ENCODE assay signal across 19 cellular contexts in genomic region chr15:62447742-62448141, GRCh38. TPM values are rescaled to one million over a fixed set of nuclear protein-coding genes. Genes with fewer than 3 reads are reported as not detected.
A peak's percentile ranks its signal among the peaks of the same experiment; 100 is the strongest.
DNase-seq lines count a peak whose midpoint lies in the region; ATAC-seq, FAIRE-seq and TF ChIP-seq lines count a peak whose summit lies in the region.
"Had no signal": no experiment of that assay in that cellular context is flagged by ENCODE, and none has a peak within 500 bp of the region (broad histone marks: within the 10 kb centered on the region; RNA-seq: fewer than 3 reads in every experiment).

No MANE protein-coding gene starts in this region.

- TF ChIP-seq CTCF in H1 (IDR thresholded peaks at IDR 0.05; ENCODE audit: control extremely low read depth in 1 of 3, insufficient read depth in 1 of 3, low read depth in 1 of 3, low read length in 3 of 3) (no peak), left ventricle myocardium inferior (IDR thresholded peaks at IDR 0.05; ENCODE audit: borderline replicate concordance) (no peak), upper lobe of right lung (IDR thresholded peaks at IDR 0.05) (no peak)

- no peak overlapping the region for H3K56ac ChIP-seq in H1 (replicated peaks; ENCODE audit: insufficient read length, low read depth, low read length)

- no peak overlapping the region for H3K18ac ChIP-seq in H1 (ENCODE audit: extremely low read depth, low read length)
- no peak overlapping the region for H3K18ac ChIP-seq in mesenchymal stem cell (ENCODE audit: low read depth in 1 of 2, low read length in 2 of 2)

- no peak overlapping the region; the same call in 1 of the 2 replicates for H4K8ac ChIP-seq in H1 (ENCODE audit: extremely low read depth, insufficient read depth, low read length)
- no peak overlapping the region for H4K8ac ChIP-seq in mesenchymal stem cell (ENCODE audit: low read length)

- intact Hi-C loops in left ventricle myocardium inferior (cut with micrococcal nuclease): no loop called here
- intact Hi-C loops in upper lobe of right lung (cut with DNase I): no loop called here

- H3K23ac ChIP-seq in H1 (ENCODE audit: insufficient read length) (no peak overlapping the region), mesenchymal stem cell (ENCODE audit: low read length in 2 of 2) (no peak overlapping the region)

- ATAC-seq in upper lobe of right lung (peak; percentile 38), HG03025 (IDR thresholded peaks at IDR 0.05; ENCODE audit: low FRiP score, unreplicated experiment) (no peak), HG03280 (IDR thresholded peaks at IDR 0.05; ENCODE audit: unreplicated experiment) (no peak)

- no peak overlapping the region; the same call in 1 of the 2 replicates for H2AK5ac ChIP-seq in H1 (ENCODE audit: low read depth, low read length)
- no peak overlapping the region for H2AK5ac ChIP-seq in mesenchymal stem cell (ENCODE audit: low read length, severe bottlenecking)

- H3K79me2 ChIP-seq in H1 (ENCODE audit: control insufficient read depth in 1 of 2, insufficient read depth in 2 of 2, low read length in 2 of 2): no peaks in the 10 kb centered on the region

- H3K27ac ChIP-seq in H1 (ENCODE audit: low read depth, low read length): no peak overlapping the region
- peak overlapping the region; percentile 52 for H3K27ac ChIP-seq in left ventricle myocardium inferior (replicated peaks)
- H3K27ac ChIP-seq in mesenchymal stem cell (ENCODE audit: low read length, poor library complexity, severe bottlenecking): no peak overlapping the region
- no peak overlapping the region for H3K27ac ChIP-seq in upper lobe of right lung
- H3K27ac ChIP-seq: PC-9, SK-N-MC had no signal

- TF ChIP-seq POLR2A in H1 (IDR thresholded peaks at IDR 0.05; ENCODE audit: control extremely low read depth in 1 of 2, low read depth in 2 of 2, low read length in 2 of 2): no peak

- H4K91ac ChIP-seq in H1 (replicated peaks; ENCODE audit: insufficient read length, low read length): no peak overlapping the region
- no peak overlapping the region for H4K91ac ChIP-seq in mesenchymal stem cell (ENCODE audit: low read length)

- CTCF ChIA-PET in H1 (lab: Charles Lee; ENCODE audit: partially characterized antibody): interaction anchor here (0.8 to 3.4 kb wide), 6 partner anchors 10 to 294 kb away, joined by 3 to 19 read pairs (median 3); no protein-coding TSS in a partner anchor

- 81% methylated on average over 7 of the region's 7 CpGs; no CpG with 5 or more reads in 1 of the 2 experiments for WGBS in H1 (ENCODE audit: extremely low coverage in 1 of 2, insufficient coverage in 1 of 2, insufficient read length in 1 of 2, insufficient replicate concordance in 2 of 2, low coverage in 1 of 2, low lambda C conversion rate in 2 of 2, missing lambda C conversion rate in 1 of 2), 2 experiments
- 98% methylated on average over 7 of the region's 7 CpGs for WGBS in mesenchymal stem cell

- no peak overlapping the region for H2BK20ac ChIP-seq in H1 (ENCODE audit: low read length)

- H4K5ac ChIP-seq in H1 (ENCODE audit: insufficient read length, low read depth, low read length): no peak overlapping the region

- H2BK12ac ChIP-seq in H1 (ENCODE audit: low read depth, low read length): 0 out of 2 replicates have a peak overlapping the region, but pooled peaks have one; percentile 12
- no peak overlapping the region for H2BK12ac ChIP-seq in mesenchymal stem cell (ENCODE audit: low read length in 2 of 2)

- H2AFZ ChIP-seq in H1 (ENCODE audit: low read length): no peak overlapping the region
- no peak overlapping the region for H2AFZ ChIP-seq in mesenchymal stem cell (ENCODE audit: low read depth, low read length)
- H2AFZ ChIP-seq: PC-9 had no signal

- H3K79me1 ChIP-seq in H1 (ENCODE audit: low read depth, low read length) (no peaks in the 10 kb centered on the region), mesenchymal stem cell (replicated peaks; ENCODE audit: low read length, poor library complexity, severe bottlenecking) (peaks cover 20% of the 10 kb centered on the region)

- no peaks in the 10 kb centered on the region for H3K9me3 ChIP-seq in H1 (ENCODE audit: insufficient read depth in 2 of 2, low read depth in 1 of 2, low read length in 1 of 2)
- H3K9me3 ChIP-seq in left ventricle myocardium inferior (replicated peaks): no peaks in the 10 kb centered on the region
- H3K9me3 ChIP-seq in mesenchymal stem cell (ENCODE audit: control insufficient read depth, low read length): no peaks in the 10 kb centered on the region
- H3K9me3 ChIP-seq in upper lobe of right lung: no peaks in the 10 kb centered on the region
- H3K9me3 ChIP-seq: MG63 had no signal

- TF ChIP-seq RAD21 in H1 (IDR thresholded peaks at IDR 0.05 in 1 of 2, conservative IDR thresholded peaks at IDR 0.05 in 1 of 2; ENCODE audit: low read depth in 2 of 2, low read length in 2 of 2): no peak

- H2BK15ac ChIP-seq in H1 (ENCODE audit: low read length) (no peak overlapping the region), mesenchymal stem cell (ENCODE audit: low read depth, poor library complexity, severe bottlenecking) (no peak overlapping the region)

- H3K9ac ChIP-seq in H1 (replicated peaks in 1 of 4; ENCODE audit: extremely low read depth in 1 of 4, low read depth in 3 of 4, low read length in 3 of 4) (no peak overlapping the region), mesenchymal stem cell (ENCODE audit: low read length) (peak overlapping the region; percentile 10)

- H3K27me3 ChIP-seq in H1 (replicated peaks in 1 of 4; ENCODE audit: control insufficient read depth in 3 of 4, extremely low read depth in 1 of 4, insufficient read depth in 3 of 4, low read length in 3 of 4) (no peaks in the 10 kb centered on the region; a peak in 1 of 7 replicates), left ventricle myocardium inferior (ENCODE audit: low read depth) (no peaks in the 10 kb centered on the region), mesenchymal stem cell (ENCODE audit: control insufficient read depth in 1 of 2, insufficient read depth in 1 of 2, low read length in 2 of 2) (no peaks in the 10 kb centered on the region), upper lobe of right lung (no peaks in the 10 kb centered on the region)
- H3K27me3 ChIP-seq: MG63 had no signal

- H3K36me3 ChIP-seq in H1 (ENCODE audit: control insufficient read depth in 2 of 4, insufficient read depth in 4 of 4, low read length in 3 of 4) (no peaks in the 10 kb centered on the region), left ventricle myocardium inferior (no peaks in the 10 kb centered on the region), mesenchymal stem cell (ENCODE audit: control insufficient read depth in 1 of 2, insufficient read depth in 2 of 2, low read depth in 1 of 2, low read length in 2 of 2) (no peaks in the 10 kb centered on the region), upper lobe of right lung (no peaks in the 10 kb centered on the region)
- H3K36me3 ChIP-seq: MG63 had no signal

- H2BK120ac ChIP-seq in H1 (replicated peaks; ENCODE audit: low read depth, low read length) (no peak overlapping the region), mesenchymal stem cell (ENCODE audit: low read depth, low read length) (no peak overlapping the region)

- H3K4me2 ChIP-seq in H1 (ENCODE audit: insufficient read depth in 1 of 2, low read depth in 2 of 2, low read length in 2 of 2): no peak overlapping the region
- H3K4me2 ChIP-seq in mesenchymal stem cell (ENCODE audit: low read length, poor library complexity, severe bottlenecking): no peak overlapping the region
- H3K4me2 ChIP-seq: PC-9 had no signal

- FAIRE-seq in H1 (lab: Jason Lieb, UNC): no peak
- FAIRE-seq: GM18507 had no signal

- no peak overlapping the region for H3K4me3 ChIP-seq in H1 (ENCODE audit: extremely low read depth in 1 of 4, insufficient read depth in 2 of 4, low read depth in 3 of 4, low read length in 4 of 4)
- no peak overlapping the region for H3K4me3 ChIP-seq in left ventricle myocardium inferior
- H3K4me3 ChIP-seq in mesenchymal stem cell (ENCODE audit: insufficient read depth in 1 of 2, low read depth in 1 of 2, low read length in 2 of 2): no peak overlapping the region
- no peak overlapping the region for H3K4me3 ChIP-seq in upper lobe of right lung
- H3K4me3 ChIP-seq: MG63, PC-9, SK-N-MC had no signal

- DNase-seq in H1 (ENCODE audit: low read depth in 1 of 2, low spot score in 2 of 2): no peak
- DNase-seq in left ventricle myocardium inferior: peak; percentile 42
- no peak for DNase-seq in mesenchymal stem cell
- DNase-seq in upper lobe of right lung: no peak
- no peak for DNase-seq in mucosa of gallbladder (ENCODE audit: low spot score)
- DNase-seq: CD4-positive, alpha-beta memory T cell; DMS79; HFFc6; Karpas-422; MG63; NCI-H1092; NCI-H146; NCI-H2081; NCI-H510A treated with DMSO at 0.1 percent for 48 hours; PC-9 had no signal

- no peak overlapping the region for H2BK5ac ChIP-seq in H1 (ENCODE audit: low read depth, low read length)
- no peak overlapping the region for H2BK5ac ChIP-seq in mesenchymal stem cell (ENCODE audit: low read depth, low read length, poor library complexity, severe bottlenecking)

- H3K14ac ChIP-seq in H1 (ENCODE audit: insufficient read length): no peak overlapping the region
- H3K14ac ChIP-seq in mesenchymal stem cell (ENCODE audit: low read length in 2 of 2): no peak overlapping the region

- no peaks in the 10 kb centered on the region for H4K20me1 ChIP-seq in H1 (replicated peaks in 1 of 2; ENCODE audit: control insufficient read depth in 1 of 2, insufficient read depth in 2 of 2, low read length in 2 of 2)

- H3K4ac ChIP-seq in H1 (replicated peaks; ENCODE audit: insufficient read length, low read depth, low read length) (no peak overlapping the region), mesenchymal stem cell (ENCODE audit: low read depth in 1 of 2, low read length in 2 of 2) (no peak overlapping the region)

- no peak for TF ChIP-seq EP300 in H1 (IDR thresholded peaks at IDR 0.05; ENCODE audit: borderline replicate concordance in 1 of 2, low read depth in 2 of 2, low read length in 2 of 2)

- POLR2A ChIA-PET in H1 (lab: Charles Lee; ENCODE audit: partially characterized antibody): interaction anchor here (1.1 kb wide), 1 partner anchor 15 kb away, joined by 4 read pairs; no protein-coding TSS in a partner anchor

- H3K4me1 ChIP-seq in H1 (replicated peaks in 1 of 4; ENCODE audit: control insufficient read depth in 3 of 4, insufficient read depth in 4 of 4, low read length in 3 of 4) (peaks cover 4 to 8% (median 6%) of the 10 kb centered on the region in 4 experiments; a peak in 5 of 7 replicates), left ventricle myocardium inferior (peaks cover 60% of the 10 kb centered on the region), mesenchymal stem cell (ENCODE audit: control insufficient read depth, insufficient read depth, low read depth, low read length) (peaks cover 14% of the 10 kb centered on the region), upper lobe of right lung (no peaks in the 10 kb centered on the region)

- H3K23me2 ChIP-seq in H1 (ENCODE audit: low read depth, low read length): no peaks in the 10 kb centered on the region

RNA-seq across cellular contexts. Expression of gene TLN2, which starts 57.4 kb away (rescaled TPM):
- total RNA-seq in H1 (2021; fragmentation: NEBNext Ultra II Directional; extraction: Animal tissue kit (Norgen Biotek cat#: 25700)): 24.2 and 24.7 TPM in 2 replicates
- polyA plus RNA-seq in H1 (2011; rRNA removed): 7.4 and 9.5 TPM in 2 replicates
- 7.5 TPM for polyA plus RNA-seq in H1 (2011; cell fraction: cytosol; rRNA removed)
- 22.3 TPM for polyA plus RNA-seq in H1 (2011; cell fraction: nucleus; rRNA removed)
- polyA plus RNA-seq in H1 (2012, experiment 1 of 2): 10.3 to 13.4 TPM (median 11.9 TPM) in 4 replicates
- polyA plus RNA-seq in H1 (2012, experiment 2 of 2): 2.6 TPM
- 7.3 TPM for polyA plus RNA-seq in H1 (2013, experiment 1 of 2)
- 7.0 TPM for polyA plus RNA-seq in H1 (2013, experiment 2 of 2)
- polyA minus RNA-seq in H1 (2011; rRNA and poly(A)+ RNA removed): 35.1 and 37.5 TPM in 2 replicates
- 17.6 TPM for polyA minus RNA-seq in H1 (2011; cell fraction: cytosol; rRNA and poly(A)+ RNA removed)
- polyA minus RNA-seq in H1 (2011; cell fraction: nucleus; rRNA and poly(A)+ RNA removed): 36.5 TPM
- total RNA-seq in left ventricle myocardium inferior: 39.6 TPM
- polyA plus RNA-seq in mesenchymal stem cell (2013, experiment 1 of 2): 5.9 TPM
- 6.0 TPM for polyA plus RNA-seq in mesenchymal stem cell (2013, experiment 2 of 2)
- total RNA-seq in upper lobe of right lung: 9.3 TPM
- 9.5 TPM for total RNA-seq in mucosa of gallbladder
